Comparison of ENCODE assay signal across 24 cellular contexts in the genomic region with DNA sequence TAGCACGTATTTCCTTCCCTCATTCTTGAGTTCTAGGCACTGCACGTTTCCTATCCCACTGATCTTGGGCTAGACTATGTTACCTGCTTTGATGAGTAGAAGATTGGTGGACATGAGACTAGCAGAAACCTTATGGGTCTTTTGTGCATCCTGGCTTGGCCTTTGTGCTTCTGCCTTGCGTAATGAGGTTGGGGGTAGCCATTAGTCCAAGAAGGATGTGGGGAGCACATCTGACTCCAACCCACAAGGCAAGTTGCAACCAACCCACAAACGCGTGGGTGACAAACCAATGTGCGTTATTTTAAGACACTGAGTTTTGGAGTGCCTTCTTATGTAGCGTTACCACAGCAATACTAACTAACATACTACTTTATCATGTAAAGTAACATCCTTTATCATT.
"Had no signal": no experiment of that assay in that cellular context is flagged by ENCODE, and none has a peak within 500 bp of the region (broad histone marks: within the 10 kb centered on the region; RNA-seq: fewer than 3 reads in every experiment).

No MANE protein-coding gene starts in this region.

- H3K9me3 ChIP-seq: colonic mucosa, mucosa of descending colon, ovary, psoas muscle, vagina had no signal

- H3K27me3 ChIP-seq: brain microvascular endothelial cell, colonic mucosa, hepatocyte, ovary, vagina had no signal

- H3K9me3 Mint-ChIP-seq: activated CD4-positive, alpha-beta memory T cell treated with anti-CD3 and anti-CD28 coated beads for 36 hours; activated naive CD4-positive, alpha-beta T cell treated with anti-CD3 and anti-CD28 coated beads, Interleukin-2, amount 10 ng/mL, durations not matched to agents 7 days and 5 days; activated T-cell treated with anti-CD3 and anti-CD28 coated beads, Interleukin-2, amount 50 U/mL, for 24 hours; endodermal cell; stimulated activated naive CD8-positive, alpha-beta T cell treated with anti-CD3 and anti-CD28 coated beads, Interleukin-15, amount 100 ng/mL, for 72 hours had no signal

- H3K4me3 ChIP-seq: colonic mucosa, hepatocyte, mucosa of descending colon, ovary, psoas muscle, skin epidermis, vagina had no signal

- H3K27me3 Mint-ChIP-seq: activated naive CD4-positive, alpha-beta T cell treated with anti-CD3 and anti-CD28 coated beads, Interleukin-2, amount 10 ng/mL, durations not matched to agents 7 days and 5 days; activated naive CD8-positive, alpha-beta T cell treated with anti-CD3 and anti-CD28 coated beads, Interleukin-2, amount 50 U/mL, for 24 hours; central memory CD8-positive, alpha-beta T cell had no signal

- H3K4me2 ChIP-seq: hepatocyte had no signal

- DNase-seq: activated CD4-positive, alpha-beta memory T cell treated with anti-CD3 and anti-CD28 coated beads for 36 hours; activated CD4-positive, alpha-beta T cell treated with anti-CD3 and anti-CD28 coated beads for 4 hours; activated naive CD4-positive, alpha-beta T cell treated with anti-CD3 and anti-CD28 coated beads, Interleukin-2, amount 10 ng/mL, durations not matched to agents 7 days and 5 days; activated naive CD8-positive, alpha-beta T cell treated with anti-CD3 and anti-CD28 coated beads, Interleukin-2, amount 50 U/mL, for 24 hours; activated T-cell treated with anti-CD3 and anti-CD28 coated beads, Interleukin-2, amount 50 U/mL, for 24 hours; anterior cingulate cortex; brain microvascular endothelial cell; colonic mucosa; endodermal cell; foreskin keratinocyte; mesenchymal stem cell; mucosa of descending colon; naive thymus-derived CD4-positive, alpha-beta T cell; ovary; psoas muscle; right cardiac atrium; stimulated activated naive CD8-positive, alpha-beta T cell treated with anti-CD3 and anti-CD28 coated beads, Interleukin-15, amount 100 ng/mL, for 72 hours; trophoblast cell had no signal

- H3K27ac Mint-ChIP-seq: activated CD4-positive, alpha-beta memory T cell treated with anti-CD3 and anti-CD28 coated beads for 36 hours; activated naive CD4-positive, alpha-beta T cell treated with anti-CD3 and anti-CD28 coated beads, Interleukin-2, amount 10 ng/mL, durations not matched to agents 7 days and 5 days; activated naive CD8-positive, alpha-beta T cell treated with anti-CD3 and anti-CD28 coated beads, Interleukin-2, amount 50 U/mL, for 24 hours; activated T-cell treated with anti-CD3 and anti-CD28 coated beads, Interleukin-2, amount 50 U/mL, for 24 hours; endodermal cell; naive thymus-derived CD4-positive, alpha-beta T cell; stimulated activated naive CD8-positive, alpha-beta T cell treated with anti-CD3 and anti-CD28 coated beads, Interleukin-15, amount 100 ng/mL, for 72 hours; WTC11 had no signal

- H3K36me3 ChIP-seq: brain microvascular endothelial cell, colonic mucosa, ovary, vagina had no signal

- ATAC-seq: activated naive CD8-positive, alpha-beta T cell treated with anti-CD3 and anti-CD28 coated beads, Interleukin-2, amount 50 U/mL, for 24 hours; foreskin keratinocyte; mucosa of descending colon; naive thymus-derived CD4-positive, alpha-beta T cell; psoas muscle; right cardiac atrium; stimulated activated naive CD8-positive, alpha-beta T cell treated with anti-CD3 and anti-CD28 coated beads, Interleukin-15, amount 100 ng/mL, for 72 hours; WTC11 had no signal

- H3K4me1 Mint-ChIP-seq: activated naive CD4-positive, alpha-beta T cell treated with anti-CD3 and anti-CD28 coated beads, Interleukin-2, amount 10 ng/mL, durations not matched to agents 7 days and 5 days; activated naive CD8-positive, alpha-beta T cell treated with anti-CD3 and anti-CD28 coated beads, Interleukin-2, amount 50 U/mL, for 24 hours; central memory CD8-positive, alpha-beta T cell; naive thymus-derived CD4-positive, alpha-beta T cell; stimulated activated naive CD8-positive, alpha-beta T cell treated with anti-CD3 and anti-CD28 coated beads, Interleukin-15, amount 100 ng/mL, for 72 hours had no signal

- H3K4me1 ChIP-seq: colonic mucosa, foreskin keratinocyte, psoas muscle, vagina had no signal

- H3K36me3 Mint-ChIP-seq: activated CD4-positive, alpha-beta memory T cell treated with anti-CD3 and anti-CD28 coated beads for 36 hours; activated naive CD4-positive, alpha-beta T cell treated with anti-CD3 and anti-CD28 coated beads, Interleukin-2, amount 10 ng/mL, durations not matched to agents 7 days and 5 days; naive thymus-derived CD4-positive, alpha-beta T cell had no signal

- H3K4me3 Mint-ChIP-seq: activated CD4-positive, alpha-beta memory T cell treated with anti-CD3 and anti-CD28 coated beads for 36 hours; activated naive CD4-positive, alpha-beta T cell treated with anti-CD3 and anti-CD28 coated beads, Interleukin-2, amount 10 ng/mL, durations not matched to agents 7 days and 5 days; activated naive CD8-positive, alpha-beta T cell treated with anti-CD3 and anti-CD28 coated beads, Interleukin-2, amount 50 U/mL, for 24 hours; activated T-cell treated with anti-CD3 and anti-CD28 coated beads, Interleukin-2, amount 50 U/mL, for 24 hours; central memory CD8-positive, alpha-beta T cell; endodermal cell; naive thymus-derived CD4-positive, alpha-beta T cell; stimulated activated naive CD8-positive, alpha-beta T cell treated with anti-CD3 and anti-CD28 coated beads, Interleukin-15, amount 100 ng/mL, for 72 hours; WTC11 had no signal

- H3K27ac ChIP-seq: brain microvascular endothelial cell, colonic mucosa, epithelial cell of prostate, foreskin keratinocyte, hepatocyte, ovary, psoas muscle, skin epidermis, vagina had no signal
